27 cellular contexts compared by ENCODE assay signal in the genomic region with DNA sequence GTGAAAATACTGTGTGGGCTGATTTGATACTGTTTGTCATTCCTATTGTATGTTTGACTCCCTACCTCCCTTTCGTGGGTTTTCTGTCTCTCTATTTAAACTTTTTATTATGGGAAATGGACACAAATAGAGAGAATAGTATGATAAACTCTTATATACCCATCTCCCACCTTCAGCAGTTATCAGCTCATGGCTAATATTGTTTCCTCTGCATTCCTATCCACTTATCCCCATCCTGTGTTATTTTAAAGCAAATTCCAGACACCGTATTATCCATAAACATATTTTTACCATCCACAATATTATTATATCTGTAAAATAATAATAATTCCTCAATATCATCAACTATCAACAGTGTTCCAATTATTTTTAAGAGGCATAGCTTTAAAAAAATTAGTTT. TPM values are rescaled to one million over a fixed set of nuclear protein-coding genes. Genes with fewer than 3 reads are reported as not detected.
DNase-seq lines count a peak whose midpoint lies in the region; ATAC-seq lines count a peak whose summit lies in the region.
"Had no signal": no experiment of that assay in that cellular context is flagged by ENCODE, and none has a peak within 500 bp of the region (broad histone marks: within the 10 kb centered on the region; RNA-seq: fewer than 3 reads in every experiment).

No MANE protein-coding gene starts in this region.

- H3K4me1 ChIP-seq in naive thymus-derived CD4-positive, alpha-beta T cell (ENCODE audit: control insufficient read depth in 2 of 2, insufficient read depth in 2 of 2, low read length in 2 of 2) = peaks cover 56 to 58% of the 10 kb centered on the region in 2 donors

- no peaks in the 10 kb centered on the region for H3K36me3 ChIP-seq in naive thymus-derived CD4-positive, alpha-beta T cell (ENCODE audit: control insufficient read depth in 2 of 3, insufficient read depth in 3 of 3, low read length in 3 of 3)
- H3K36me3 ChIP-seq: Peyer's patch had no signal

- CTCF ChIA-PET in naive thymus-derived CD4-positive, alpha-beta T cell (lab: Charles Lee) = interaction anchor here (0.6 to 1.4 kb wide), 4 partner anchors 22 to 618 kb away, joined by 3 read pairs; a partner anchor contains a TSS

- no peak for ATAC-seq in activated T-cell treated with anti-CD3 and anti-CD28 coated beads, Interleukin-2, amount 50 U/mL, for 72 hours (replicated peaks in 1 of 2)
- no peak for ATAC-seq in naive thymus-derived CD4-positive, alpha-beta T cell
- no peak for ATAC-seq in GM19395 (IDR thresholded peaks at IDR 0.05; ENCODE audit: unreplicated experiment)
- ATAC-seq: CD8-positive, alpha-beta T cell; HepG2 had no signal

- H3K27ac ChIP-seq in naive thymus-derived CD4-positive, alpha-beta T cell (ENCODE audit: low read depth, low read length) = no peak overlapping the region
- H3K27ac ChIP-seq: GM23248, Peyer's patch had no signal

- peak overlapping the region; percentile 44 for H3K27ac Mint-ChIP-seq in activated T-cell treated with anti-CD3 and anti-CD28 coated beads, Interleukin-2, amount 50 U/mL, for 24 hours
- H3K27ac Mint-ChIP-seq in activated T-cell treated with anti-CD3 and anti-CD28 coated beads, Interleukin-2, amount 50 U/mL, for 72 hours = no peak overlapping the region
- H3K27ac Mint-ChIP-seq in naive thymus-derived CD4-positive, alpha-beta T cell = peak overlapping the region in 6 of 9 donors; percentile 18 to 87 (median 60)
- H3K27ac Mint-ChIP-seq: HFFc6 had no signal

- no peak for DNase-seq in activated T-cell treated with anti-CD3 and anti-CD28 coated beads, Interleukin-2, amount 50 U/mL, for 24 hours
- no peak for DNase-seq in activated T-cell treated with anti-CD3 and anti-CD28 coated beads, Interleukin-2, amount 50 U/mL, for 72 hours
- DNase-seq in ELR (ENCODE audit: low read depth) (peak; percentile 41), dermis blood vessel endothelial cell (peak; percentile 48), NCI-H187 (lab: John Stamatoyannopoulos, UW) (no peak), NCI-H2081 treated with DMSO at 0.1 percent for 48 hours (lab: John Stamatoyannopoulos, UW) (no peak)
- no peak for DNase-seq in naive thymus-derived CD4-positive, alpha-beta T cell
- DNase-seq: 8988T; CD8-positive, alpha-beta T cell; DND-41; H9; HFFc6; MM.1S; NCI-H1048; NCI-H1436 treated with DMSO at 0.1 percent for 48 hours; NCI-H2029; NCI-H345; NCI-H524; NCI-H774; NK-92 treated with Interleukin-12 subunit alpha and Interleukin-12 subunit beta, amount 100 ng/mL, for 24 hours; Peyer's patch had no signal

- H3K4me3 Mint-ChIP-seq in activated T-cell treated with anti-CD3 and anti-CD28 coated beads, Interleukin-2, amount 50 U/mL, for 24 hours = no peak overlapping the region
- no peak overlapping the region for H3K4me3 Mint-ChIP-seq in activated T-cell treated with anti-CD3 and anti-CD28 coated beads, Interleukin-2, amount 50 U/mL, for 72 hours
- peak overlapping the region in 5 of 10 donors; percentile 20 to 66 (median 32) for H3K4me3 Mint-ChIP-seq in naive thymus-derived CD4-positive, alpha-beta T cell
- H3K4me3 Mint-ChIP-seq: H9, HFFc6 had no signal

- POLR2A ChIA-PET in naive thymus-derived CD4-positive, alpha-beta T cell (lab: Charles Lee) = interaction anchor here (1.0 to 2.1 kb wide), 2 partner anchors 11 to 14 kb away, joined by 3 to 9 read pairs; no protein-coding TSS in a partner anchor

- no peaks in the 10 kb centered on the region for H3K27me3 ChIP-seq in naive thymus-derived CD4-positive, alpha-beta T cell (ENCODE audit: control insufficient read depth in 2 of 2, insufficient read depth in 2 of 2, low read length in 2 of 2)
- H3K27me3 ChIP-seq: BLaER1 treated with 17β-estradiol and CSF1 and Interleukin-3, amounts not matched to agents 10 nM and 100 nM; Peyer's patch had no signal

- intact Hi-C loops in naive thymus-derived CD4-positive, alpha-beta T cell (cut with micrococcal nuclease) = loop anchor here in 1 of 2 donors (5.0 kb wide), 1 partner anchor 79 kb away; no protein-coding TSS in a partner anchor

- H3K36me3 Mint-ChIP-seq in activated T-cell treated with anti-CD3 and anti-CD28 coated beads, Interleukin-2, amount 50 U/mL, for 24 hours (ENCODE audit: low read depth) = peaks cover 12% of the 10 kb centered on the region
- H3K36me3 Mint-ChIP-seq in activated T-cell treated with anti-CD3 and anti-CD28 coated beads, Interleukin-2, amount 50 U/mL, for 72 hours (ENCODE audit: insufficient read depth in 2 of 2) = peaks cover 1 to 5% of the 10 kb centered on the region in 2 donors
- peaks cover 0 to 28% (median 6%) of the 10 kb centered on the region in 5 donors for H3K36me3 Mint-ChIP-seq in naive thymus-derived CD4-positive, alpha-beta T cell

- H3K9me3 Mint-ChIP-seq in activated T-cell treated with anti-CD3 and anti-CD28 coated beads, Interleukin-2, amount 50 U/mL, for 24 hours = peaks cover 8% of the 10 kb centered on the region
- H3K9me3 Mint-ChIP-seq in activated T-cell treated with anti-CD3 and anti-CD28 coated beads, Interleukin-2, amount 50 U/mL, for 72 hours = peaks cover 1 to 2% of the 10 kb centered on the region in 2 donors
- no peaks in the 10 kb centered on the region for H3K9me3 Mint-ChIP-seq in naive thymus-derived CD4-positive, alpha-beta T cell
- H3K9me3 Mint-ChIP-seq: CD8-positive, alpha-beta T cell; H9; HFFc6 had no signal

- H3K27me3 Mint-ChIP-seq in activated T-cell treated with anti-CD3 and anti-CD28 coated beads, Interleukin-2, amount 50 U/mL, for 24 hours = no peaks in the 10 kb centered on the region
- H3K27me3 Mint-ChIP-seq in activated T-cell treated with anti-CD3 and anti-CD28 coated beads, Interleukin-2, amount 50 U/mL, for 72 hours (ENCODE audit: low read depth) = no peaks in the 10 kb centered on the region
- no peaks in the 10 kb centered on the region for H3K27me3 Mint-ChIP-seq in naive thymus-derived CD4-positive, alpha-beta T cell

- H3K9me3 ChIP-seq in naive thymus-derived CD4-positive, alpha-beta T cell (ENCODE audit: control insufficient read depth in 2 of 3, low read length in 3 of 3) = no peaks in the 10 kb centered on the region
- H3K9me3 ChIP-seq: Peyer's patch had no signal

- no peak overlapping the region for H3K4me3 ChIP-seq in naive thymus-derived CD4-positive, alpha-beta T cell (ENCODE audit: low read length)
- H3K4me3 ChIP-seq: BLaER1 treated with 17β-estradiol and CSF1 and Interleukin-3, amounts not matched to agents 10 nM and 100 nM; GM23248; K562; Peyer's patch had no signal

- H3K4me1 Mint-ChIP-seq in activated T-cell treated with anti-CD3 and anti-CD28 coated beads, Interleukin-2, amount 50 U/mL, for 24 hours (ENCODE audit: low read depth) = peaks cover 85% of the 10 kb centered on the region
- H3K4me1 Mint-ChIP-seq in activated T-cell treated with anti-CD3 and anti-CD28 coated beads, Interleukin-2, amount 50 U/mL, for 72 hours (ENCODE audit: low read depth) = peaks cover 81% of the 10 kb centered on the region
- H3K4me1 Mint-ChIP-seq in naive thymus-derived CD4-positive, alpha-beta T cell = peaks cover 64 to 93% (median 84%) of the 10 kb centered on the region in 7 donors

RNA-seq across cellular contexts. Expression of a gene that starts 23.3 kb away (rescaled TPM):
- total RNA-seq in activated T-cell treated with anti-CD3 and anti-CD28 coated beads, Interleukin-2, amount 50 U/mL, for 72 hours = 10 to 100 TPM; 22.9 to 24.7 TPM
- 12.4 and 14.8 TPM in 2 replicates for total RNA-seq in dermis blood vessel endothelial cell
- total RNA-seq in naive thymus-derived CD4-positive, alpha-beta T cell = 10 to 100 TPM; 48.9 to 77.0 (median 60.5) TPM
- polyA plus RNA-seq in naive thymus-derived CD4-positive, alpha-beta T cell = 10 to 100 TPM; 64.1 to 90.8 TPM
- total RNA-seq: G401, HepG2 had no signal
- polyA plus RNA-seq: HepG2 had no signal

Comparison
In these comparisons a context has a peak if more than half of its experiments do, and no peak if none do; other contexts are left out.
1. DNase-seq: peak in ELR (single experiment) and dermis blood vessel endothelial cell (single experiment); none in activated T-cell treated with anti-CD3 and anti-CD28 coated beads, Interleukin-2, amount 50 U/mL, for 24 hours (single experiment), activated T-cell treated with anti-CD3 and anti-CD28 coated beads, Interleukin-2, amount 50 U/mL, for 72 hours (0 of 2), naive thymus-derived CD4-positive, alpha-beta T cell (0 of 9), NCI-H187 (0 of 2) and NCI-H2081 treated with DMSO at 0.1 percent for 48 hours (single experiment).